21 cellular contexts compared by ENCODE assay signal in genomic region chr20:11497543-11497942, GRCh38.
"Had no signal": no experiment of that assay in that cellular context is flagged by ENCODE, and none has a peak within 500 bp of the region (broad histone marks: within the 10 kb centered on the region; RNA-seq: fewer than 3 reads in every experiment).

No MANE protein-coding gene starts in this region.

- H3K27me3 ChIP-seq: colonic mucosa, dorsolateral prefrontal cortex, esophagus squamous epithelium, spleen had no signal

- H3K4me1 ChIP-seq: colonic mucosa, heart right ventricle, spleen had no signal

- H3K9me3 ChIP-seq: colonic mucosa, esophagus squamous epithelium, heart right ventricle, mucosa of descending colon, spleen had no signal

- ATAC-seq: activated CD4-positive, CD25-positive, alpha-beta regulatory T cell treated with anti-CD3 and anti-CD28 coated beads, Interleukin-2, amount 50 U/mL, for 24 hours; activated CD8-positive, alpha-beta memory T cell treated with anti-CD3 and anti-CD28 coated beads, Interleukin-2, amount 10 ng/mL, durations not matched to agents 7 days and 5 days; activated CD8-positive, alpha-beta T cell treated with anti-CD3 and anti-CD28 coated beads for 36 hours; effector memory CD8-positive, alpha-beta T cell; heart right ventricle; left cardiac atrium; mucosa of descending colon had no signal

- H3K4me3 ChIP-seq: colonic mucosa, dorsolateral prefrontal cortex, esophagus squamous epithelium, heart right ventricle, mucosa of descending colon, spleen had no signal

- H3K36me3 ChIP-seq: colonic mucosa, esophagus squamous epithelium, heart right ventricle, spleen had no signal

- H3K27ac ChIP-seq: colonic mucosa, dorsolateral prefrontal cortex, esophagus squamous epithelium, heart right ventricle, spleen, VCaP had no signal

- DNase-seq: activated CD4-positive, alpha-beta T cell treated with anti-CD3 and anti-CD28 coated beads, Interleukin-2, amount 10 ng/mL, durations not matched to agents 24 days and 14 days; activated CD8-positive, alpha-beta memory T cell treated with anti-CD3 and anti-CD28 coated beads, Interleukin-2, amount 10 ng/mL, durations not matched to agents 7 days and 5 days; activated CD8-positive, alpha-beta T cell treated with anti-CD3 and anti-CD28 coated beads for 36 hours; activated effector memory CD4-positive, alpha-beta T cell treated with anti-CD3 and anti-CD28 coated beads, Interleukin-2, amount 50 U/mL, for 16 hours; activated naive CD4-positive, alpha-beta T cell treated with anti-CD3 and anti-CD28 coated beads, Interleukin-2, amount 10 ng/mL, durations not matched to agents 7 days and 5 days; activated T-cell treated with anti-CD3 and anti-CD28 coated beads for 4 hours; amygdala; colonic mucosa; dorsolateral prefrontal cortex; effector memory CD8-positive, alpha-beta T cell; esophagus squamous epithelium; heart right ventricle; islet precursor cell; left cardiac atrium; mucosa of descending colon; nephron progenitor cell; spleen; stimulated activated CD4-positive, alpha-beta T cell treated with anti-CD3 and anti-CD28 coated beads, Interleukin-4, amount 100 ng/mL, for 24 hours; stimulated activated naive CD4-positive, alpha-beta T cell treated with Interleukin-2 at 50 U/mL for 16 hours had no signal
